1 cellular context compared by ENCODE assay signal in genomic region chr5:140145818-140146522, GRCh38.
TF ChIP-seq lines count a peak whose summit lies in the region.

No MANE protein-coding gene starts in this region.

TF ChIP-seq in HEK293, 187 proteins besides CTCF, POLR2A, EP300 and RAD21 (continued from another document):
- TF ChIP-seq, protein P1, sequence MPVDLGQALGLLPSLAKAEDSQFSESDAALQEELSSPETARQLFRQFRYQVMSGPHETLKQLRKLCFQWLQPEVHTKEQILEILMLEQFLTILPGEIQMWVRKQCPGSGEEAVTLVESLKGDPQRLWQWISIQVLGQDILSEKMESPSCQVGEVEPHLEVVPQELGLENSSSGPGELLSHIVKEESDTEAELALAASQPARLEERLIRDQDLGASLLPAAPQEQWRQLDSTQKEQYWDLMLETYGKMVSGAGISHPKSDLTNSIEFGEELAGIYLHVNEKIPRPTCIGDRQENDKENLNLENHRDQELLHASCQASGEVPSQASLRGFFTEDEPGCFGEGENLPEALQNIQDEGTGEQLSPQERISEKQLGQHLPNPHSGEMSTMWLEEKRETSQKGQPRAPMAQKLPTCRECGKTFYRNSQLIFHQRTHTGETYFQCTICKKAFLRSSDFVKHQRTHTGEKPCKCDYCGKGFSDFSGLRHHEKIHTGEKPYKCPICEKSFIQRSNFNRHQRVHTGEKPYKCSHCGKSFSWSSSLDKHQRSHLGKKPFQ (tag by site-specific recombination; IDR thresholded peaks at IDR 0.05) = no peak
- TF ChIP-seq ZNF121 (tag by site-specific recombination; IDR thresholded peaks at IDR 0.05) (no peak), ZNF830 (tag by site-specific recombination; IDR thresholded peaks at IDR 0.05; ENCODE audit: low read depth) (no peak), ZNF248 (tag by site-specific recombination; IDR thresholded peaks at IDR 0.05) (no peak), ZNF580 (tag by site-specific recombination; IDR thresholded peaks at IDR 0.05) (no peak), ZFP3 (tag by site-specific recombination; IDR thresholded peaks at IDR 0.05; ENCODE audit: low read depth) (no peak), ZBTB7A (tag by site-specific recombination; IDR thresholded peaks at IDR 0.05; ENCODE audit: low read depth) (no peak), ZNF37A (tag by site-specific recombination; IDR thresholded peaks at IDR 0.05) (no peak), KLF10 (tag by site-specific recombination; IDR thresholded peaks at IDR 0.05) (no peak), ZNF366 (tag by site-specific recombination; conservative IDR thresholded peaks at IDR 0.05) (no peak), ZNF560 (tag by site-specific recombination; IDR thresholded peaks at IDR 0.05; ENCODE audit: borderline replicate concordance) (no peak), ZBTB6 (tag by site-specific recombination; IDR thresholded peaks at IDR 0.05) (no peak), ZNF335 (tag by site-specific recombination; conservative IDR thresholded peaks at IDR 0.05) (no peak), PATZ1 (tag by site-specific recombination; IDR thresholded peaks at IDR 0.05) (no peak)
- TF ChIP-seq, protein P2, sequence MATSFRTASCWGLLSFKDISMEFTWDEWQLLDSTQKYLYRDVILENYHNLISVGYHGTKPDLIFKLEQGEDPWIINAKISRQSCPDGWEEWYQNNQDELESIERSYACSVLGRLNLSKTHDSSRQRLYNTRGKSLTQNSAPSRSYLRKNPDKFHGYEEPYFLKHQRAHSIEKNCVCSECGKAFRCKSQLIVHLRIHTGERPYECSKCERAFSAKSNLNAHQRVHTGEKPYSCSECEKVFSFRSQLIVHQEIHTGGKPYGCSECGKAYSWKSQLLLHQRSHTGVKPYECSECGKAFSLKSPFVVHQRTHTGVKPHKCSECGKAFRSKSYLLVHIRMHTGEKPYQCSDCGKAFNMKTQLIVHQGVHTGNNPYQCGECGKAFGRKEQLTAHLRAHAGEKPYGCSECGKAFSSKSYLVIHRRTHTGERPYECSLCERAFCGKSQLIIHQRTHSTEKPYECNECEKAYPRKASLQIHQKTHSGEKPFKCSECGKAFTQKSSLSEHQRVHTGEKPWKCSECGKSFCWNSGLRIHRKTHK (tag by site-specific recombination; IDR thresholded peaks at IDR 0.05) = no peak
